8 cellular contexts compared by ENCODE assay signal in genomic region chr15:57591237-57591821, GRCh38. TPM values are rescaled to one million over a fixed set of nuclear protein-coding genes. Genes with fewer than 3 reads are reported as not detected.
DNase-seq lines count a peak whose midpoint lies in the region; ATAC-seq, FAIRE-seq and TF ChIP-seq lines count a peak whose summit lies in the region.
"Had no signal": no experiment of that assay in that cellular context is flagged by ENCODE, and none has a peak within 500 bp of the region (broad histone marks: within the 10 kb centered on the region; RNA-seq: fewer than 3 reads in every experiment).

No MANE protein-coding gene starts in this region.

- DNase-seq in stimulated activated CD4-positive, alpha-beta T cell treated with anti-CD3 and anti-CD28 coated beads, Interleukin-4, amount 100 ng/mL, for 1 hour, result peak; percentile 6
- no peak for DNase-seq in GM12891 (ENCODE audit: insufficient read length, low spot score)
- no peak for DNase-seq in GM10248 (ENCODE audit: extremely low spot score)
- DNase-seq: midbrain had no signal

- H3K27me3 Mint-ChIP-seq in activated T-helper 17 cell treated with anti-CD3 and anti-CD28 coated beads, Interleukin-2, amount 50 U/mL, for 72 hours, result peaks cover 28% of the 10 kb centered on the region

- no peak overlapping the region for H3K27ac Mint-ChIP-seq in activated T-helper 17 cell treated with anti-CD3 and anti-CD28 coated beads, Interleukin-2, amount 50 U/mL, for 72 hours

- H3K4me3 ChIP-seq in HUES64 (ENCODE audit: low read length) (peak overlapping the region; percentile 73), iPS-18c (ENCODE audit: insufficient read depth, low read depth, low read length) (peak overlapping the region; percentile 66)

- peaks cover 36% of the 10 kb centered on the region for H3K27me3 ChIP-seq in HUES64 (ENCODE audit: insufficient read depth, low read length)

- no peaks in the 10 kb centered on the region for H3K9me3 ChIP-seq in HUES64 (ENCODE audit: insufficient read depth, low read depth, low read length)
- H3K9me3 ChIP-seq in iPS-18c (ENCODE audit: control insufficient read depth, insufficient read depth, low read length), result no peaks in the 10 kb centered on the region

- POLR2A ChIA-PET in GM10248 (lab: Yijun Ruan, JAX), result no interaction called here

- TF ChIP-seq POLR2A in GM12891 (IDR thresholded peaks at IDR 0.05; ENCODE audit: low read depth, low read length), result no peak

- peaks cover 18% of the 10 kb centered on the region for H3K4me1 Mint-ChIP-seq in activated T-helper 17 cell treated with anti-CD3 and anti-CD28 coated beads, Interleukin-2, amount 50 U/mL, for 72 hours

- no peaks in the 10 kb centered on the region for H3K36me3 ChIP-seq in HUES64 (ENCODE audit: insufficient read depth, low read length)

- H3K4me1 ChIP-seq in HUES64 (ENCODE audit: insufficient read depth, low read length), result no peaks in the 10 kb centered on the region

- FAIRE-seq in GM12891 (lab: Jason Lieb, UNC), result no peak

- H3K9ac ChIP-seq in HUES64 (ENCODE audit: low read depth, low read length), result no peak overlapping the region

- no peaks in the 10 kb centered on the region for H3K36me3 Mint-ChIP-seq in activated T-helper 17 cell treated with anti-CD3 and anti-CD28 coated beads, Interleukin-2, amount 50 U/mL, for 72 hours (ENCODE audit: low read depth)

- CTCF ChIA-PET in GM10248 (lab: Yijun Ruan, JAX), result no interaction called here

- no peaks in the 10 kb centered on the region for H3K9me3 Mint-ChIP-seq in activated T-helper 17 cell treated with anti-CD3 and anti-CD28 coated beads, Interleukin-2, amount 50 U/mL, for 72 hours

- H3K4me3 Mint-ChIP-seq in activated T-helper 17 cell treated with anti-CD3 and anti-CD28 coated beads, Interleukin-2, amount 50 U/mL, for 72 hours, result peak overlapping the region; percentile 58

- H3K27ac ChIP-seq in HUES64 (ENCODE audit: low read depth, low read length), result no peak overlapping the region

- peak; percentile 35 for ATAC-seq in activated T-helper 17 cell treated with anti-CD3 and anti-CD28 coated beads, Interleukin-2, amount 50 U/mL, for 72 hours (replicated peaks)
- ATAC-seq in HG03457 (IDR thresholded peaks at IDR 0.05; ENCODE audit: unreplicated experiment), result no peak

- WGBS in HUES64, result 22% methylated on average over 18 of the region's 18 CpGs

- TF ChIP-seq CTCF in GM10248 (IDR thresholded peaks at IDR 0.05; ENCODE audit: control extremely low read depth, extremely low read depth, low read depth, missing control alignments), result no peak

TF ChIP-seq in GM12891, 5 proteins besides CTCF, POLR2A, EP300 and RAD21:
- TF ChIP-seq SPI1 (IDR thresholded peaks at IDR 0.05; ENCODE audit: low read depth, low read length), result no peak
- no peak for TF ChIP-seq POU2F2 (IDR thresholded peaks at IDR 0.05; ENCODE audit: low read depth, low read length)
- no peak for TF ChIP-seq POLR2AphosphoS5 (IDR thresholded peaks at IDR 0.05; ENCODE audit: low read depth, low read length)
- no peak for TF ChIP-seq PAX5 (IDR thresholded peaks at IDR 0.05; ENCODE audit: insufficient read depth, low read length, severe bottlenecking)
- no peak for TF ChIP-seq TAF1 (IDR thresholded peaks at IDR 0.05; ENCODE audit: low read depth, low read length)

RNA-seq across cellular contexts. Expression of gene MYZAP, which starts 0.4 kb away (rescaled TPM):
- 0.85 TPM for polyA plus RNA-seq in HUES64 (2013, experiment 1 of 2)
- polyA plus RNA-seq in HUES64 (2013, experiment 2 of 2), result 0.89 TPM
- not detected for total RNA-seq in activated T-helper 17 cell treated with anti-CD3 and anti-CD28 coated beads, Interleukin-2, amount 50 U/mL, for 72 hours
- polyA plus RNA-seq in GM12891 (2012; ENCODE audit: low read depth, missing spikeins), result not detected
